Comparison of ENCODE assay signal across 31 cellular contexts in genomic region chr2:15034246-15034645, GRCh38.
"Had no signal": no experiment of that assay in that cellular context is flagged by ENCODE, and none has a peak within 500 bp of the region (broad histone marks: within the 10 kb centered on the region; RNA-seq: fewer than 3 reads in every experiment).

No MANE protein-coding gene starts in this region.

- H3K27ac Mint-ChIP-seq: naive thymus-derived CD8-positive, alpha-beta T cell; natural killer cell treated with Interleukin-12 subunit alpha and Interleukin-12 subunit beta and Interleukin-15 and Interleukin-18, amount 100 ng/mL, for 72 hours; nephron progenitor cell; progenitor cell of endocrine pancreas; stimulated activated memory B cell treated with anti-CD40 and anti-IgM and Interleukin-4, amounts not matched to agents 10 μg/mL and 1 μg/mL and 100 μg/mL, for 72 hours; stimulated activated naive CD8-positive, alpha-beta T cell treated with anti-CD3 and anti-CD28 coated beads, Interleukin-15, amount 100 ng/mL, for 72 hours; type B pancreatic cell had no signal

- H3K36me3 Mint-ChIP-seq: naive B cell; naive thymus-derived CD8-positive, alpha-beta T cell; natural killer cell treated with Interleukin-12 subunit alpha and Interleukin-12 subunit beta and Interleukin-15 and Interleukin-18, amount 100 ng/mL, for 72 hours; stimulated activated memory B cell treated with anti-CD40 and anti-IgM and Interleukin-4, amounts not matched to agents 10 μg/mL and 1 μg/mL and 100 μg/mL, for 72 hours; type B pancreatic cell had no signal

- H3K36me3 ChIP-seq: ovary, spleen, thoracic aorta, thyroid gland, tibial nerve, upper lobe of right lung, uterus had no signal

- H3K9me3 ChIP-seq: ovary, psoas muscle, spleen, thoracic aorta, thyroid gland, tibial nerve, upper lobe of right lung, uterus had no signal

- H3K27me3 ChIP-seq: ovary, spleen, thyroid gland, tibial nerve, upper lobe of right lung, uterus had no signal

- H3K9ac ChIP-seq: parathyroid adenoma had no signal

- H3K4me3 Mint-ChIP-seq: naive B cell; naive thymus-derived CD8-positive, alpha-beta T cell; natural killer cell treated with Interleukin-12 subunit alpha and Interleukin-12 subunit beta and Interleukin-15 and Interleukin-18, amount 100 ng/mL, for 72 hours; nephron progenitor cell; neural crest cell; stimulated activated memory B cell treated with anti-CD40 and anti-IgM and Interleukin-4, amounts not matched to agents 10 μg/mL and 1 μg/mL and 100 μg/mL, for 72 hours; stimulated activated naive CD8-positive, alpha-beta T cell treated with anti-CD3 and anti-CD28 coated beads, Interleukin-15, amount 100 ng/mL, for 72 hours; type B pancreatic cell had no signal

- H3K27ac ChIP-seq: ovary, parathyroid adenoma, psoas muscle, skin epidermis, spleen, thoracic aorta, thyroid gland, tibial nerve, upper lobe of right lung, uterus had no signal

- DNase-seq: naive B cell; naive thymus-derived CD8-positive, alpha-beta T cell; nephron progenitor cell; occipital lobe; ovary; posterior cingulate gyrus; psoas muscle; right cardiac atrium; spleen; stimulated activated CD4-positive, alpha-beta T cell treated with anti-CD3 and anti-CD28 coated beads, Interleukin-12 subunit alpha, Interleukin-12 subunit beta, amount 100 ng/mL, for 4 hours; stimulated activated CD4-positive, alpha-beta T cell treated with anti-CD3 and anti-CD28 coated beads, Interleukin-1b, Interleukin-23, amount 100 ng/mL, for 48 hours; stimulated activated CD4-positive, alpha-beta T cell treated with anti-CD3 and anti-CD28 coated beads, Interleukin-4, amount 100 ng/mL, for 1 hour; stimulated activated CD4-positive, alpha-beta T cell treated with anti-CD3 and anti-CD28 coated beads, Interleukin-4, amount 100 ng/mL, for 4 hours; stimulated activated CD8-positive, alpha-beta memory T cell treated with anti-CD3 and anti-CD28 coated beads, Interleukin-4, amount 100 ng/mL, for 48 hours; stimulated activated naive CD4-positive, alpha-beta T cell; stimulated activated naive CD8-positive, alpha-beta T cell treated with anti-CD3 and anti-CD28 coated beads, Interleukin-15, amount 100 ng/mL, for 72 hours; stimulated activated naive CD8-positive, alpha-beta T cell treated with anti-CD3 and anti-CD28 coated beads, Interleukin-15, Interleukin-2, amounts not matched to agents 100 U/mL and 50 U/mL, for 24 hours; thyroid gland; upper lobe of right lung; uterus had no signal

- H3K79me2 ChIP-seq: parathyroid adenoma had no signal

- H3K4me1 ChIP-seq: parathyroid adenoma, psoas muscle, spleen, thyroid gland, tibial nerve, upper lobe of right lung, uterus had no signal

- ATAC-seq: naive thymus-derived CD8-positive, alpha-beta T cell; natural killer cell treated with Interleukin-12 subunit alpha and Interleukin-12 subunit beta and Interleukin-15 and Interleukin-18, amount 100 ng/mL, for 72 hours; psoas muscle; right cardiac atrium; sciatic nerve; stimulated activated memory B cell treated with anti-CD40 and anti-IgM and Interleukin-4, amounts not matched to agents 10 μg/mL and 1 μg/mL and 100 μg/mL, for 72 hours; stimulated activated naive CD8-positive, alpha-beta T cell treated with anti-CD3 and anti-CD28 coated beads, Interleukin-15, amount 100 ng/mL, for 72 hours; stimulated activated naive CD8-positive, alpha-beta T cell treated with anti-CD3 and anti-CD28 coated beads, Interleukin-15, Interleukin-2, amounts not matched to agents 100 U/mL and 50 U/mL, for 24 hours; upper lobe of right lung had no signal

- H3K9me3 Mint-ChIP-seq: naive thymus-derived CD8-positive, alpha-beta T cell; natural killer cell treated with Interleukin-12 subunit alpha and Interleukin-12 subunit beta and Interleukin-15 and Interleukin-18, amount 100 ng/mL, for 72 hours; nephron progenitor cell; stimulated activated naive CD8-positive, alpha-beta T cell treated with anti-CD3 and anti-CD28 coated beads, Interleukin-15, amount 100 ng/mL, for 72 hours; type B pancreatic cell had no signal

- H2AFZ ChIP-seq: parathyroid adenoma had no signal

- H3K4me3 ChIP-seq: ovary, psoas muscle, skin epidermis, smooth muscle cell, spleen, thoracic aorta, thyroid gland, tibial nerve, upper lobe of right lung, uterus had no signal

- H3K4me2 ChIP-seq: smooth muscle cell had no signal

- H3K4me1 Mint-ChIP-seq: naive B cell; naive thymus-derived CD8-positive, alpha-beta T cell; neural crest cell had no signal
